In genomic region chr7:45255187-45255586, GRCh38 we compare ENCODE assay signal across 28 cellular contexts.
"Had no signal": no experiment of that assay in that cellular context is flagged by ENCODE, and none has a peak within 500 bp of the region (broad histone marks: within the 10 kb centered on the region; RNA-seq: fewer than 3 reads in every experiment).

No MANE protein-coding gene starts in this region.

- ATAC-seq: activated naive CD4-positive, alpha-beta T cell treated with anti-CD3 and anti-CD28 coated beads, Interleukin-2, amount 50 U/mL, for 72 hours; activated T-cell treated with anti-CD3 and anti-CD28 coated beads, Interleukin-2, amount 50 U/mL, for 72 hours; esophagus mucosa; foreskin keratinocyte; gastrocnemius medialis; heart left ventricle; WTC11 had no signal

- DNase-seq: activated CD4-positive, alpha-beta memory T cell treated with anti-CD3 and anti-CD28 coated beads, Interleukin-2, amount 10 ng/mL, durations not matched to agents 7 days and 5 days; activated CD4-positive, alpha-beta T cell treated with anti-CD3 and anti-CD28 coated beads for 1 hour; activated CD4-positive, alpha-beta T cell treated with anti-CD3 and anti-CD28 coated beads for 4 hours; activated CD4-positive, alpha-beta T cell treated with anti-CD3 and anti-CD28 coated beads, Interleukin-2, amount 10 ng/mL, durations not matched to agents 7 days and 5 days; activated CD4-positive, alpha-beta T cell treated with anti-CD3 and anti-CD28 coated beads, Interleukin-2, amount 50 U/mL, for 4 hours; activated CD8-positive, alpha-beta memory T cell treated with anti-CD3 and anti-CD28 coated beads, Interleukin-2, amount 50 U/mL, for 48 hours; activated gamma-delta T cell; activated naive CD4-positive, alpha-beta T cell; activated naive CD4-positive, alpha-beta T cell treated with anti-CD3 and anti-CD28 coated beads, Interleukin-2, amount 10 ng/mL, durations not matched to agents 7 days and 5 days; activated T-cell treated with anti-CD3 and anti-CD28 coated beads for 4 hours; activated T-cell treated with anti-CD3 and anti-CD28 coated beads, Interleukin-2, amount 50 U/mL, for 24 hours; activated T-cell treated with anti-CD3 and anti-CD28 coated beads, Interleukin-2, amount 50 U/mL, for 72 hours; amniotic stem cell; anterior cingulate cortex; brain microvascular endothelial cell; dorsolateral prefrontal cortex; effector memory CD4-positive, alpha-beta T cell; endodermal cell; foreskin keratinocyte; gastrocnemius medialis; glutamatergic neuron; heart left ventricle; T-helper 2 cell had no signal

- H3K4me1 ChIP-seq: foreskin keratinocyte, gastrocnemius medialis had no signal

- H3K4me3 ChIP-seq: coronary artery, dorsolateral prefrontal cortex, gastrocnemius medialis, heart left ventricle had no signal

- H3K27me3 ChIP-seq: brain microvascular endothelial cell, dorsolateral prefrontal cortex had no signal

- H3K27ac ChIP-seq: brain microvascular endothelial cell, coronary artery, dorsolateral prefrontal cortex, foreskin keratinocyte, gastrocnemius medialis, heart left ventricle, VCaP had no signal

- H3K36me3 ChIP-seq: brain microvascular endothelial cell, gastrocnemius medialis, heart left ventricle had no signal

- H3K9me3 ChIP-seq: gastrocnemius medialis, heart left ventricle had no signal
